ENCODE assay signal across 1 cellular context in genomic region chr2:238449909-238450417, GRCh38.
TF ChIP-seq lines count a peak whose summit lies in the region.

No MANE protein-coding gene starts in this region.

TF ChIP-seq in HepG2, 621 proteins besides CTCF, POLR2A, EP300 and RAD21 (continued from another document and continues in another):
- TF ChIP-seq TEF (CRISPR knock-in tag; IDR thresholded peaks at IDR 0.05), result peak; percentile 98
- TF ChIP-seq GATAD1 (CRISPR knock-in tag; IDR thresholded peaks at IDR 0.05), result peak; percentile 85
- peak; percentile 99; the same call in 1 of the 2 replicates for TF ChIP-seq ZNF292 (CRISPR knock-in tag; IDR thresholded peaks at IDR 0.05; ENCODE audit: borderline replicate concordance, low read depth)
- TF ChIP-seq POLR2AphosphoS2 (IDR thresholded peaks at IDR 0.05; ENCODE audit: low read depth, low read length), result no peak
- no peak for TF ChIP-seq WIZ (CRISPR knock-in tag; IDR thresholded peaks at IDR 0.05)
- TF ChIP-seq SMYD3 (CRISPR knock-in tag; IDR thresholded peaks at IDR 0.05), result peak; percentile 92
- TF ChIP-seq TOE1 (CRISPR knock-in tag; IDR thresholded peaks at IDR 0.05), result peak; percentile 92; the same call in 1 of the 2 replicates
- peak; percentile 93; the same call in 1 of the 2 replicates for TF ChIP-seq ARID2 (CRISPR knock-in tag; IDR thresholded peaks at IDR 0.05; ENCODE audit: borderline replicate concordance)
- TF ChIP-seq ZBTB38 (CRISPR knock-in tag; IDR thresholded peaks at IDR 0.05), result peak; percentile 96
- TF ChIP-seq SETDB1 (CRISPR knock-in tag; IDR thresholded peaks at IDR 0.05; ENCODE audit: borderline replicate concordance), result no peak
- no peak for TF ChIP-seq ZNF282 (IDR thresholded peaks at IDR 0.05; ENCODE audit: partially characterized antibody)
- no peak for TF ChIP-seq ZNF382 (CRISPR knock-in tag; IDR thresholded peaks at IDR 0.05; ENCODE audit: borderline replicate concordance)
- TF ChIP-seq NR2F1 (CRISPR knock-in tag; IDR thresholded peaks at IDR 0.05), result peak; percentile 86 to 91
- peak; percentile 82; the same call in 1 of the 2 replicates for TF ChIP-seq ZNF691 (CRISPR knock-in tag; IDR thresholded peaks at IDR 0.05; ENCODE audit: borderline replicate concordance, low read depth)
- no peak; the same call in 1 of the 2 replicates for TF ChIP-seq SRY (CRISPR knock-in tag; IDR thresholded peaks at IDR 0.05)
- peak; percentile 100 for TF ChIP-seq THRA (CRISPR knock-in tag; IDR thresholded peaks at IDR 0.05; ENCODE audit: borderline replicate concordance)
- peak; percentile 70 for TF ChIP-seq ZNF143 (CRISPR knock-in tag; IDR thresholded peaks at IDR 0.05)
- no peak for TF ChIP-seq ZBTB14 (CRISPR knock-in tag; IDR thresholded peaks at IDR 0.05)
- no peak for TF ChIP-seq MLXIP (CRISPR knock-in tag; IDR thresholded peaks at IDR 0.05; ENCODE audit: borderline replicate concordance)
- peak; percentile 65; the same call in 1 of the 2 replicates for TF ChIP-seq NFKB2 (CRISPR knock-in tag; IDR thresholded peaks at IDR 0.05; ENCODE audit: borderline replicate concordance)
- TF ChIP-seq ZNF280D (CRISPR knock-in tag; IDR thresholded peaks at IDR 0.05), result peak; percentile 99
- peak; percentile 96 for TF ChIP-seq YEATS4 (CRISPR knock-in tag; IDR thresholded peaks at IDR 0.05; ENCODE audit: borderline replicate concordance)
- TF ChIP-seq TMF1 (CRISPR knock-in tag; IDR thresholded peaks at IDR 0.05; ENCODE audit: low read depth), result peak; percentile 82
- no peak for TF ChIP-seq ZNF598 (CRISPR knock-in tag; IDR thresholded peaks at IDR 0.05; ENCODE audit: borderline replicate concordance)
- peak; percentile 85 for TF ChIP-seq FOXP1 (IDR thresholded peaks at IDR 0.05)
- TF ChIP-seq FOXP1 (CRISPR knock-in tag; IDR thresholded peaks at IDR 0.05), result peak; percentile 96
- TF ChIP-seq ZNF724P (CRISPR knock-in tag; IDR thresholded peaks at IDR 0.05; ENCODE audit: borderline replicate concordance), result peak; percentile 97
- peak; percentile 96 for TF ChIP-seq ZBTB43 (CRISPR knock-in tag; conservative IDR thresholded peaks at IDR 0.05)
- TF ChIP-seq DRAP1 (CRISPR knock-in tag; IDR thresholded peaks at IDR 0.05), result peak; percentile 79; the same call in 1 of the 2 replicates
- TF ChIP-seq TRIM22 (IDR thresholded peaks at IDR 0.05), result no peak
- no peak for TF ChIP-seq MBD4 (IDR thresholded peaks at IDR 0.05; ENCODE audit: borderline replicate concordance, low read length)
- peak; percentile 100 for TF ChIP-seq TARDBP (CRISPR knock-in tag; IDR thresholded peaks at IDR 0.05)
- TF ChIP-seq ZXDC (CRISPR knock-in tag; IDR thresholded peaks at IDR 0.05), result no peak
- peak; percentile 56; the same call in 1 of the 2 replicates for TF ChIP-seq ZKSCAN1 (IDR thresholded peaks at IDR 0.05; ENCODE audit: low read length)
- TF ChIP-seq NFAT5 (CRISPR knock-in tag; IDR thresholded peaks at IDR 0.05), result 0 out of 2 replicates have a peak, but pooled peaks have one; percentile 48
- no peak for TF ChIP-seq EEA1 (CRISPR knock-in tag; IDR thresholded peaks at IDR 0.05; ENCODE audit: borderline replicate concordance)
- peak; percentile 80 for TF ChIP-seq AKAP8 (CRISPR knock-in tag; IDR thresholded peaks at IDR 0.05)
